Comparison of ENCODE assay signal across 1 cellular context in the genomic region with DNA sequence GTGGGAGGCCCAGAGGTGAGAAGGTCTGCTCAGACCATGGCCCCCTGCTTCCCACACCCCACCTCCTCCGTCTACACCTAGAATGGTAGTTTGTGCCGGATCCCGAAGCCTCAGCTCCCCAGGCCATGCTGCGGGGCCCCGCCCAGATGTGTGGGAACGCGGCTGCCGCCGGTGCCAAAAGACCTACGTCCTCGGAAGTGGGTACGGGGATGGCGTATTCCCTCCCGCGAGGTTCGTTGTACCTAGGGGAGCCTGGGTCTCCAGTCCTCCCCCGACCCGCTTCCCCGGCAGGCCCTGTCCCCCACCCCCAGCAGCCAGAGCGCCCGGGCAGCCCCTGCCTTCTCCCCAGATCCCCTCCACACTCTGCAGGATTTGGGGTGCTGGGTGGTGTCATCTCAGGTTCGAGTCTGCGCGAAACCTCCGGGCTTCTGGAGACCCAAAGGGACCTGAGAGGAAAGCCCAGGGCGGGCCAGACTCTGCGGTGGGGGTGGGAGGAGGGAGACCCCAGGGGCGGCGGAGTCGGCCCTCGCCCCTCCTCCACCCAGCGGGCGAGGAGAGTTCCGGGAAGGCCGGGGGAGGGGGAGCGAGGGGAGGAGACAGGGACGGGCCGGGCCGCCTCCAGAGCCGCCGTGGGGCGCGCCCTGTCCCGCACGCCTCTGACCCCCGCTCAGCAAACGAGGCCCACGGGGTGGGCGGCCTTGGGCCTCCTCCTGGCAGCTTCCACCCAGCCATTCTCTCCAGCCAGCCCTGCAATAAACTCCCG.
TF ChIP-seq lines count a peak whose summit lies in the region.

No MANE protein-coding gene starts in this region.

TF ChIP-seq in K562, 482 proteins besides CTCF, POLR2A, EP300 and RAD21:
- TF ChIP-seq RBM25 (IDR thresholded peaks at IDR 0.05; ENCODE audit: low read depth, low read length, severe bottlenecking): peak; percentile 16
- TF ChIP-seq, protein P1, sequence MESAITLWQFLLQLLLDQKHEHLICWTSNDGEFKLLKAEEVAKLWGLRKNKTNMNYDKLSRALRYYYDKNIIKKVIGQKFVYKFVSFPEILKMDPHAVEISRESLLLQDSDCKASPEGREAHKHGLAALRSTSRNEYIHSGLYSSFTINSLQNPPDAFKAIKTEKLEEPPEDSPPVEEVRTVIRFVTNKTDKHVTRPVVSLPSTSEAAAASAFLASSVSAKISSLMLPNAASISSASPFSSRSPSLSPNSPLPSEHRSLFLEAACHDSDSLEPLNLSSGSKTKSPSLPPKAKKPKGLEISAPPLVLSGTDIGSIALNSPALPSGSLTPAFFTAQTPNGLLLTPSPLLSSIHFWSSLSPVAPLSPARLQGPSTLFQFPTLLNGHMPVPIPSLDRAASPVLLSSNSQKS (CRISPR knock-in tag; IDR thresholded peaks at IDR 0.05): no peak
TF ChIP-seq in K562: peak in this region for 1.
